Comparison of ENCODE assay signal across 8 cellular contexts in the genomic region with DNA sequence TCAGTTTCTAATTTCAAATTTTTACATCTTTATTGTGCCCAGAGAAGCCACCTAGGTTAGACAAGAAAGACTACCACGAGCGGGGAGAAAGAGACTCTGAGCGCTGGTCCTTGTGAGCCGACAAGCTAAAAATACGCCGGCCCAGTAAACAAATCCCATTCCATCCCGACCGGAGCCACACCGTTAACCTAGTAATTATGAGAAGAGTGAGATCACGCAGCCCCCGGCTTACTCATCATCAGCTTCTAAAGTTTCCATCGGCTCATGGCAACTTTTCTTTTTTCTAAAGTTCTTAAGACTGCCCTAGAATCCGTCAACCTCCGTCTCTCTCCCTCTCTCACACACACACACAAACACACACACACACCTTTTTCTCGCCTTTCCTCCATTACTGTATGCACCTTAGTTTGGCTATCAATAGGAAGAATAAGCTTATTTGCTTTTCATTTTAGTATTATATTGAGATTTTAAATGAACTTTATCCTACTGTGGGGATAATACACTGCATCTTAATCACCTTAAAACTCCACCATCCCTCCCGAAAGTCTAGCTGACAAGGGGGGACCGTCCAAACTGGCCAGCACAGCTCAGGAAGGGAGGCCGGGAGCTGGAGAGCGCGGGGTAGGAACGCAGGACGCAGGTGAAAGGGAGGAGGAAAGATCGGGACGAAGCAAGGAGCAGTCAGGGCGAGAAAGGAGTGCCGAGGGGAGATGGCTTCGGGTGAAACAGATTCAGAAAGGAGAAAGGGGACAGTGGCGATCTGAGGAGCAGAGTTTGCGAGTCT. TPM values are rescaled to one million over a fixed set of nuclear protein-coding genes. Genes with fewer than 3 reads are reported as not detected.
DNase-seq lines count a peak whose midpoint lies in the region; ATAC-seq and TF ChIP-seq lines count a peak whose summit lies in the region.

No MANE protein-coding gene starts in this region.

- peak; percentile 78 for DNase-seq in DMS 273 (lab: John Stamatoyannopoulos, UW; ENCODE audit: unreplicated experiment)
- peak; percentile 84 for DNase-seq in HFFc6
- DNase-seq in NCI-H2227 (lab: John Stamatoyannopoulos, UW; ENCODE audit: unreplicated experiment), result peak; percentile 48
- peak; percentile 83 for DNase-seq in activated CD8-positive, alpha-beta T cell treated with anti-CD3 and anti-CD28 coated beads for 36 hours
- DNase-seq in effector memory CD4-positive, alpha-beta T cell, result peak in 1 of 3 donors; percentile 4
- peak; percentile 69 for DNase-seq in medulla oblongata (ENCODE audit: extremely low spot score)
- DNase-seq in stimulated activated CD4-positive, alpha-beta T cell treated with anti-CD3 and anti-CD28 coated beads, TNF-alpha, amount 100 ng/mL, for 4 hours (ENCODE audit: low read depth in 3 of 3), result peak; percentile 29 to 40 (median 39)
- DNase-seq in middle frontal gyrus (ENCODE audit: extremely low spot score, low spot score), result no peak

- no peaks in the 10 kb centered on the region for H3K9me3 ChIP-seq in effector memory CD4-positive, alpha-beta T cell (ENCODE audit: control insufficient read depth, low read length)

- POLR2A ChIA-PET in activated CD8-positive, alpha-beta T cell treated with anti-CD3 and anti-CD28 coated beads for 36 hours (lab: Charles Lee), result interaction anchor here (0.8 to 4.6 kb wide), 13 partner anchors 8 to 226 kb away, joined by 3 to 35 read pairs (median 4); a partner anchor contains a TSS

- peak; percentile 59 for ATAC-seq in activated CD8-positive, alpha-beta T cell treated with anti-CD3 and anti-CD28 coated beads for 36 hours

- intact Hi-C loops in activated CD8-positive, alpha-beta T cell treated with anti-CD3 and anti-CD28 coated beads for 36 hours (cut with micrococcal nuclease), result no loop called here

- H3K4me3 Mint-ChIP-seq in HFFc6, result peak overlapping the region; percentile 100
- peak overlapping the region; percentile 96 for H3K4me3 Mint-ChIP-seq in activated CD8-positive, alpha-beta T cell treated with anti-CD3 and anti-CD28 coated beads for 36 hours

- no peak for TF ChIP-seq CTCF in HFFc6 (IDR thresholded peaks at IDR 0.05)
- TF ChIP-seq CTCF in activated CD8-positive, alpha-beta T cell treated with anti-CD3 and anti-CD28 coated beads for 36 hours (IDR thresholded peaks at IDR 0.05), result no peak

- H3K27ac Mint-ChIP-seq in HFFc6, result peak overlapping the region; percentile 99
- peak overlapping the region; percentile 94 for H3K27ac Mint-ChIP-seq in activated CD8-positive, alpha-beta T cell treated with anti-CD3 and anti-CD28 coated beads for 36 hours

- H3K27me3 Mint-ChIP-seq in HFFc6 (ENCODE audit: insufficient read depth), result no peaks in the 10 kb centered on the region
- no peaks in the 10 kb centered on the region for H3K27me3 Mint-ChIP-seq in activated CD8-positive, alpha-beta T cell treated with anti-CD3 and anti-CD28 coated beads for 36 hours

- peaks cover 16% of the 10 kb centered on the region for H3K36me3 Mint-ChIP-seq in HFFc6 (ENCODE audit: low read depth)
- H3K36me3 Mint-ChIP-seq in activated CD8-positive, alpha-beta T cell treated with anti-CD3 and anti-CD28 coated beads for 36 hours (ENCODE audit: low read depth), result peaks cover 24% of the 10 kb centered on the region

- H3K27me3 ChIP-seq in effector memory CD4-positive, alpha-beta T cell (replicated peaks; ENCODE audit: control insufficient read depth, insufficient read depth, low read length, poor library complexity, severe bottlenecking), result no peaks in the 10 kb centered on the region

- H3K4me1 Mint-ChIP-seq in HFFc6 (ENCODE audit: low read depth), result peaks cover 43% of the 10 kb centered on the region
- H3K4me1 Mint-ChIP-seq in activated CD8-positive, alpha-beta T cell treated with anti-CD3 and anti-CD28 coated beads for 36 hours (ENCODE audit: low read depth), result peaks cover 46% of the 10 kb centered on the region

- H3K9me3 Mint-ChIP-seq in HFFc6, result no peaks in the 10 kb centered on the region
- no peaks in the 10 kb centered on the region for H3K9me3 Mint-ChIP-seq in activated CD8-positive, alpha-beta T cell treated with anti-CD3 and anti-CD28 coated beads for 36 hours

- H3K4me1 ChIP-seq in effector memory CD4-positive, alpha-beta T cell (ENCODE audit: control insufficient read depth, insufficient read depth, low read length, poor library complexity, severe bottlenecking), result no peaks in the 10 kb centered on the region

- CTCF ChIA-PET in activated CD8-positive, alpha-beta T cell treated with anti-CD3 and anti-CD28 coated beads for 36 hours (lab: Charles Lee), result interaction anchor here (1.0 to 4.3 kb wide), 4 partner anchors 12 to 178 kb away, joined by 4 to 21 read pairs (median 6); no protein-coding TSS in a partner anchor

- H3K36me3 ChIP-seq in effector memory CD4-positive, alpha-beta T cell (ENCODE audit: control insufficient read depth, insufficient read depth, low read length), result no peaks in the 10 kb centered on the region

- peak overlapping the region; percentile 59 for H3K27ac ChIP-seq in effector memory CD4-positive, alpha-beta T cell (ENCODE audit: insufficient read depth, low read length, poor library complexity, severe bottlenecking)

- H3K4me3 ChIP-seq in effector memory CD4-positive, alpha-beta T cell (ENCODE audit: insufficient read depth, low read depth, low read length, poor library complexity, severe bottlenecking), result peak overlapping the region; percentile 96

RNA-seq across cellular contexts. Expression of a gene that starts 0.7 kb away (rescaled TPM):
- total RNA-seq in HFFc6 (2021; fragmentation: NEBNext Ultra II Directional; extraction: Animal tissue kit (Norgen Biotek cat#: 25700)), result 10 to 100 TPM; 26.2 to 29.6 (median 28.7) TPM
- 10 to 100 TPM; 16.1 to 17.3 TPM for total RNA-seq in activated CD8-positive, alpha-beta T cell treated with anti-CD3 and anti-CD28 coated beads for 36 hours

RNA-seq across cellular contexts. Expression of a gene that starts 57.8 kb away (rescaled TPM):
- 10 to 100 TPM; 35.6 to 43.3 (median 37.1) TPM for total RNA-seq in HFFc6 (2021; fragmentation: NEBNext Ultra II Directional; extraction: Animal tissue kit (Norgen Biotek cat#: 25700))
- 10 to 100 TPM; 19.4 to 22.8 TPM for total RNA-seq in activated CD8-positive, alpha-beta T cell treated with anti-CD3 and anti-CD28 coated beads for 36 hours
